26 cellular contexts compared by ENCODE assay signal in genomic region chr10:129678186-129678585, GRCh38.
"Had no signal": no experiment of that assay in that cellular context is flagged by ENCODE, and none has a peak within 500 bp of the region (broad histone marks: within the 10 kb centered on the region; RNA-seq: fewer than 3 reads in every experiment).

No MANE protein-coding gene starts in this region.

- DNase-seq: activated CD4-positive, alpha-beta memory T cell treated with anti-CD3 and anti-CD28 coated beads for 36 hours; activated CD4-positive, alpha-beta T cell treated with anti-CD3 and anti-CD28 coated beads, Interleukin-2, amount 10 ng/mL, durations not matched to agents 7 days and 5 days; activated CD4-positive, CD25-positive, alpha-beta regulatory T cell; activated gamma-delta T cell treated with Interleukin-2 at 50 U/mL for 16 hours; activated naive CD4-positive, alpha-beta T cell treated with anti-CD3 and anti-CD28 coated beads, Interleukin-2, amount 10 ng/mL, durations not matched to agents 7 days and 5 days; activated naive CD8-positive, alpha-beta T cell treated with anti-CD3 and anti-CD28 coated beads for 36 hours; activated T-cell treated with anti-CD3 and anti-CD28 coated beads for 4 hours; activated T-cell treated with anti-CD3 and anti-CD28 coated beads, Interleukin-2, amount 50 U/mL, for 72 hours; brain microvascular endothelial cell; Kasumi-1; KBM-7; NCI-H1048; NCI-H1930; NCI-H446; NCI-H524; NCI-H748 treated with DMSO at 0.1 percent for 48 hours; OCI-M1; Peyer's patch; Right ventricle myocardium superior; SJCRH30; SK-N-SH; T-helper 1 cell had no signal

- H3K36me3 ChIP-seq: brain microvascular endothelial cell, cardiac muscle cell, Peyer's patch, SJCRH30 had no signal

- H3K4me3 ChIP-seq: cardiac muscle cell, Peyer's patch, SJCRH30 had no signal

- H3K4me1 Mint-ChIP-seq: activated CD4-positive, alpha-beta T cell treated with anti-CD3 and anti-CD28 coated beads, Interleukin-2, amount 10 ng/mL, durations not matched to agents 7 days and 5 days; activated naive CD4-positive, alpha-beta T cell treated with anti-CD3 and anti-CD28 coated beads, Interleukin-2, amount 10 ng/mL, durations not matched to agents 7 days and 5 days had no signal

- H3K27me3 Mint-ChIP-seq: activated CD4-positive, alpha-beta memory T cell treated with anti-CD3 and anti-CD28 coated beads for 36 hours; activated CD4-positive, alpha-beta T cell treated with anti-CD3 and anti-CD28 coated beads, Interleukin-2, amount 10 ng/mL, durations not matched to agents 7 days and 5 days; activated naive CD4-positive, alpha-beta T cell treated with anti-CD3 and anti-CD28 coated beads, Interleukin-2, amount 10 ng/mL, durations not matched to agents 7 days and 5 days; activated naive CD8-positive, alpha-beta T cell treated with anti-CD3 and anti-CD28 coated beads for 36 hours had no signal

- H3K27ac ChIP-seq: brain microvascular endothelial cell, cardiac muscle cell, Peyer's patch, RWPE1, SJCRH30, VCaP had no signal

- H3K9ac ChIP-seq: SK-N-SH had no signal

- H3K27ac Mint-ChIP-seq: activated CD4-positive, alpha-beta memory T cell treated with anti-CD3 and anti-CD28 coated beads for 36 hours; activated CD4-positive, alpha-beta T cell treated with anti-CD3 and anti-CD28 coated beads, Interleukin-2, amount 10 ng/mL, durations not matched to agents 7 days and 5 days; activated naive CD4-positive, alpha-beta T cell treated with anti-CD3 and anti-CD28 coated beads, Interleukin-2, amount 10 ng/mL, durations not matched to agents 7 days and 5 days; activated naive CD8-positive, alpha-beta T cell treated with anti-CD3 and anti-CD28 coated beads for 36 hours; activated T-cell treated with anti-CD3 and anti-CD28 coated beads, Interleukin-2, amount 50 U/mL, for 72 hours; activated T-helper 2 cell treated with anti-CD3 and anti-CD28 coated beads, Interferon-gamma antibody, Interleukin-2, Interleukin-4, amounts not matched to agents 10 μg/mL and 5 μg/mL and 100 μg/mL, durations not matched to agents 14 hours and 24 hours and 36 hours had no signal

- H3K27me3 ChIP-seq: brain microvascular endothelial cell, cardiac muscle cell, Peyer's patch, SJCRH30 had no signal

- H3K36me3 Mint-ChIP-seq: activated naive CD4-positive, alpha-beta T cell treated with anti-CD3 and anti-CD28 coated beads, Interleukin-2, amount 10 ng/mL, durations not matched to agents 7 days and 5 days had no signal

- H3K4me3 Mint-ChIP-seq: activated CD4-positive, alpha-beta memory T cell treated with anti-CD3 and anti-CD28 coated beads for 36 hours; activated CD4-positive, alpha-beta T cell treated with anti-CD3 and anti-CD28 coated beads, Interleukin-2, amount 10 ng/mL, durations not matched to agents 7 days and 5 days; activated naive CD4-positive, alpha-beta T cell treated with anti-CD3 and anti-CD28 coated beads, Interleukin-2, amount 10 ng/mL, durations not matched to agents 7 days and 5 days; activated naive CD8-positive, alpha-beta T cell treated with anti-CD3 and anti-CD28 coated beads for 36 hours; activated T-cell treated with anti-CD3 and anti-CD28 coated beads, Interleukin-2, amount 50 U/mL, for 72 hours had no signal

- H3K9me3 Mint-ChIP-seq: activated CD4-positive, alpha-beta memory T cell treated with anti-CD3 and anti-CD28 coated beads for 36 hours; activated CD4-positive, alpha-beta T cell treated with anti-CD3 and anti-CD28 coated beads, Interleukin-2, amount 10 ng/mL, durations not matched to agents 7 days and 5 days; activated naive CD8-positive, alpha-beta T cell treated with anti-CD3 and anti-CD28 coated beads for 36 hours; activated T-helper 2 cell treated with anti-CD3 and anti-CD28 coated beads, Interferon-gamma antibody, Interleukin-2, Interleukin-4, amounts not matched to agents 10 μg/mL and 5 μg/mL and 100 μg/mL, durations not matched to agents 14 hours and 24 hours and 36 hours had no signal

- H3K4me2 ChIP-seq: SK-N-SH had no signal

- H3K9me2 ChIP-seq: SK-N-SH had no signal

- H3K9me3 ChIP-seq: Peyer's patch, SJCRH30, SK-N-SH had no signal

- H3K4me1 ChIP-seq: Peyer's patch, SJCRH30 had no signal

- ATAC-seq: activated T-cell treated with anti-CD3 and anti-CD28 coated beads, Interleukin-2, amount 50 U/mL, for 72 hours had no signal
